Comparison of ENCODE assay signal across 9 cellular contexts in genomic region chr4:5708829-5709680, GRCh38. TPM values are rescaled to one million over a fixed set of nuclear protein-coding genes. Genes with fewer than 3 reads are reported as not detected.
DNase-seq lines count a peak whose midpoint lies in the region; ATAC-seq and TF ChIP-seq lines count a peak whose summit lies in the region.
"Had no signal": no experiment of that assay in that cellular context is flagged by ENCODE, and none has a peak within 500 bp of the region (broad histone marks: within the 10 kb centered on the region; RNA-seq: fewer than 3 reads in every experiment).

No MANE protein-coding gene starts in this region.

- H4K20me1 ChIP-seq in GM23338 (replicated peaks; ENCODE audit: insufficient read depth) = no peaks in the 10 kb centered on the region; the same call in 1 of the 2 replicates

- H3K36me3 Mint-ChIP-seq in GM23338 (ENCODE audit: low read depth) = peaks cover 17% of the 10 kb centered on the region
- H3K36me3 Mint-ChIP-seq: activated naive CD4-positive, alpha-beta T cell treated with anti-CD3 and anti-CD28 coated beads, Interleukin-2, amount 50 U/mL, for 24 hours had no signal

- no peaks in the 10 kb centered on the region; the same call in 1 of the 2 replicates for H3K36me3 ChIP-seq in GM23338 (ENCODE audit: insufficient read depth)
- no peaks in the 10 kb centered on the region for H3K36me3 ChIP-seq in body of pancreas (replicated peaks in 1 of 2; ENCODE audit: insufficient read depth in 1 of 2, low read depth in 2 of 2)
- H3K36me3 ChIP-seq in iPS DF 6.9 (ENCODE audit: control insufficient read depth, insufficient read depth, low read length) = no peaks in the 10 kb centered on the region
- H3K36me3 ChIP-seq in skeletal muscle satellite cell (ENCODE audit: insufficient read depth, low read length) = peaks cover 16% of the 10 kb centered on the region

- peak overlapping the region; percentile 88 for H3K4me2 ChIP-seq in GM23338
- H3K4me2 ChIP-seq in skeletal muscle satellite cell (ENCODE audit: low read length) = peak overlapping the region; percentile 97

- peak overlapping the region; percentile 99 for H2AFZ ChIP-seq in GM23338

- H3K79me2 ChIP-seq in GM23338 (replicated peaks; ENCODE audit: insufficient read depth) = no peaks in the 10 kb centered on the region; the same call in 1 of the 2 replicates

- no peak overlapping the region for H3K27ac Mint-ChIP-seq in GM23338
- H3K27ac Mint-ChIP-seq: activated naive CD4-positive, alpha-beta T cell treated with anti-CD3 and anti-CD28 coated beads, Interleukin-2, amount 50 U/mL, for 24 hours had no signal

- H3K27me3 ChIP-seq in GM23338 (ENCODE audit: insufficient read depth) (peaks cover 30% of the 10 kb centered on the region), body of pancreas (no peaks in the 10 kb centered on the region), iPS DF 6.9 (ENCODE audit: control insufficient read depth, insufficient read depth, low read length) (no peaks in the 10 kb centered on the region), skeletal muscle satellite cell (ENCODE audit: control insufficient read depth, insufficient read depth, low read length) (no peaks in the 10 kb centered on the region)

- H3K9me2 ChIP-seq in GM23338 (ENCODE audit: insufficient read depth) = no peaks in the 10 kb centered on the region

- H3K4me3 ChIP-seq in GM23338 (peak overlapping the region; percentile 76), body of pancreas (peak overlapping the region in 1 of 2 donors; percentile 31), iPS DF 6.9 (ENCODE audit: low read length) (peak overlapping the region; percentile 76; the same call in 1 of the 2 replicates), skeletal muscle satellite cell (ENCODE audit: low read length) (peak overlapping the region; percentile 85)

- no peaks in the 10 kb centered on the region for H3K9me3 ChIP-seq in body of pancreas
- no peaks in the 10 kb centered on the region for H3K9me3 ChIP-seq in iPS DF 6.9 (ENCODE audit: control insufficient read depth, insufficient read depth, low read length)
- H3K9me3 ChIP-seq in skeletal muscle satellite cell (replicated peaks; ENCODE audit: low read length) = no peaks in the 10 kb centered on the region

- peak overlapping the region; percentile 94 for H3K9ac ChIP-seq in skeletal muscle satellite cell (ENCODE audit: low read depth, low read length)

- no peak for TF ChIP-seq CTCF in GM23338 (conservative IDR thresholded peaks at IDR 0.05; ENCODE audit: low read depth in 2 of 2)
- TF ChIP-seq CTCF in body of pancreas (IDR thresholded peaks at IDR 0.05) = no peak

- 57 to 64% methylated on average over 21 to 27 of the region's 27 CpGs for WGBS in body of pancreas, 2 donors
- WGBS in iPS DF 6.9 (ENCODE audit: insufficient coverage, insufficient read length) = no CpG with 5 or more reads among the region's 27 CpGs

- ATAC-seq in GM23338 = peak; percentile 4
- ATAC-seq in body of pancreas = no peak
- ATAC-seq in GM18858 (IDR thresholded peaks at IDR 0.05; ENCODE audit: unreplicated experiment) = no peak

- H3K9me3 Mint-ChIP-seq in GM23338 = peaks cover 12% of the 10 kb centered on the region

- no peak for TF ChIP-seq POLR2A in body of pancreas (IDR thresholded peaks at IDR 0.05)

- no peak overlapping the region for H3K27ac ChIP-seq in GM23338 (ENCODE audit: low read depth)
- peak overlapping the region; percentile 27 to 72 (median 49) for H3K27ac ChIP-seq in body of pancreas
- H3K27ac ChIP-seq in iPS DF 6.9 (ENCODE audit: low read length) = no peak overlapping the region

- DNase-seq in GM23338 (ENCODE audit: low spot score) (peak; percentile 36), body of pancreas (peak in 1 of 4 donors; percentile 18), iPS DF 6.9 (ENCODE audit: low read depth, low spot score) (no peak), cortex of kidney (lab: John Stamatoyannopoulos, UW) (no peak), NK-92 (lab: John Stamatoyannopoulos, UW; ENCODE audit: unreplicated experiment) (no peak)
- DNase-seq in activated CD8-positive, alpha-beta memory T cell treated with anti-CD3 and anti-CD28 coated beads, Interleukin-2, amount 50 U/mL, for 48 hours = no peak

- intact Hi-C loops in body of pancreas (cut with DNase I) = no loop called here

- H3F3A ChIP-seq in GM23338 (replicated peaks; ENCODE audit: low read depth) = no peaks in the 10 kb centered on the region

- H3K4me1 ChIP-seq in GM23338 (ENCODE audit: insufficient read depth) = peaks cover 8% of the 10 kb centered on the region; the same call in 1 of the 2 replicates
- H3K4me1 ChIP-seq in body of pancreas = peaks cover 53% of the 10 kb centered on the region
- H3K4me1 ChIP-seq in iPS DF 6.9 (ENCODE audit: control insufficient read depth, insufficient read depth, low read length) = peaks cover 9% of the 10 kb centered on the region; the same call in 1 of the 2 replicates
- peaks cover 56% of the 10 kb centered on the region for H3K4me1 ChIP-seq in skeletal muscle satellite cell (ENCODE audit: control insufficient read depth, insufficient read depth, low read length)

- peak overlapping the region; percentile 82 for H3K4me3 Mint-ChIP-seq in GM23338
- H3K4me3 Mint-ChIP-seq: activated naive CD4-positive, alpha-beta T cell treated with anti-CD3 and anti-CD28 coated beads, Interleukin-2, amount 50 U/mL, for 24 hours had no signal

- H3K4me1 Mint-ChIP-seq in GM23338 = peaks cover 25% of the 10 kb centered on the region

- H3K27me3 Mint-ChIP-seq in GM23338 (ENCODE audit: insufficient read depth, low read depth, poor library complexity) = peaks cover 35% of the 10 kb centered on the region

TF ChIP-seq in GM23338, 12 proteins besides CTCF, POLR2A, EP300 and RAD21 (continues in another document):
- no peak for TF ChIP-seq EZH2 (IDR thresholded peaks at IDR 0.05; ENCODE audit: low read depth, unreplicated experiment)
- TF ChIP-seq ZNF462 (CRISPR knock-in tag; IDR thresholded peaks at IDR 0.05) = no peak
- TF ChIP-seq POLR2AphosphoS5 (IDR thresholded peaks at IDR 0.05; ENCODE audit: low read depth) = no peak

RNA-seq across cellular contexts. Expression of gene EVC2, which starts 0.7 kb away (rescaled TPM):
- 6.8 and 11.5 TPM in 2 replicates for total RNA-seq in GM23338 (2014; rRNA removed; shearing (Covaris generic))
- polyA plus RNA-seq in GM23338 (2016; fragmentation: Nextera tagmentation; extraction: Ambion mirVana) = 3.4 TPM in 2 replicates
- total RNA-seq in body of pancreas = 10 to 100 TPM in 1 of 2 donors, 1 to 10 TPM in 1; 8.6 to 13.2 TPM
- 7.9 and 8.6 TPM in 2 replicates for total RNA-seq in skeletal muscle satellite cell (2012; rRNA removed)

RNA-seq across cellular contexts. Expression of gene EVC, which starts 1.9 kb away (rescaled TPM):
- 12.8 and 31.0 TPM in 2 replicates for total RNA-seq in GM23338 (2014; rRNA removed; shearing (Covaris generic))
- polyA plus RNA-seq in GM23338 (2016; fragmentation: Nextera tagmentation; extraction: Ambion mirVana) = 1.7 and 2.2 TPM in 2 replicates
- 10 to 100 TPM; 18.4 to 30.0 TPM for total RNA-seq in body of pancreas
- total RNA-seq in skeletal muscle satellite cell (2012; rRNA removed) = 31.7 and 53.0 TPM in 2 replicates

Comparison
In these comparisons a context has a peak if more than half of its experiments do, and no peak if none do; other contexts are left out.
1. H3K27ac ChIP-seq: peak in body of pancreas (4 of 4); none in GM23338 (single experiment) and iPS DF 6.9 (single experiment).